ENCODE assay signal across 6 cellular contexts in genomic region chr16:680967-681745, GRCh38. TPM values are rescaled to one million over a fixed set of nuclear protein-coding genes. Genes with fewer than 3 reads are reported as not detected.
DNase-seq lines count a peak whose midpoint lies in the region; ATAC-seq and TF ChIP-seq lines count a peak whose summit lies in the region.

No MANE protein-coding gene starts in this region.

- H3K9me3 Mint-ChIP-seq in neural crest cell = no peaks in the 10 kb centered on the region

- H3K27me3 ChIP-seq in HUES64 (ENCODE audit: insufficient read depth, low read length) = no peaks in the 10 kb centered on the region
- H3K27me3 ChIP-seq in breast epithelium = no peaks in the 10 kb centered on the region

- H3K9ac ChIP-seq in HUES64 (ENCODE audit: low read depth, low read length) = peak overlapping the region; percentile 89

- H3K36me3 Mint-ChIP-seq in neural crest cell (ENCODE audit: low read depth) = peaks cover 4% of the 10 kb centered on the region

- H3K27ac ChIP-seq in HUES64 (ENCODE audit: low read depth, low read length) (no peak overlapping the region; the same call in 1 of the 2 replicates), breast epithelium (peak overlapping the region; percentile 80 to 96)

- no peak for TF ChIP-seq POLR2A in breast epithelium (IDR thresholded peaks at IDR 0.05)

- H3K27me3 Mint-ChIP-seq in neural crest cell (ENCODE audit: low read depth) = peaks cover 14% of the 10 kb centered on the region

- ATAC-seq in HG03378 (IDR thresholded peaks at IDR 0.05; ENCODE audit: unreplicated experiment) = no peak
- ATAC-seq in HG02678 (IDR thresholded peaks at IDR 0.05; ENCODE audit: unreplicated experiment) = no peak

- H3K4me1 Mint-ChIP-seq in neural crest cell = peaks cover 18% of the 10 kb centered on the region

- H3K4me3 ChIP-seq in AG09309 (ENCODE audit: control insufficient read depth, low read depth, low read length) = peak overlapping the region; percentile 77
- H3K4me3 ChIP-seq in HUES64 (ENCODE audit: low read length) = peak overlapping the region; percentile 91
- H3K4me3 ChIP-seq in breast epithelium = peak overlapping the region; percentile 72 to 90 (median 86)

- 60% methylated on average over 44 of the region's 44 CpGs for WGBS in HUES64

- H3K4me3 Mint-ChIP-seq in neural crest cell = peak overlapping the region; percentile 90

- no peak for DNase-seq in AG09309 (ENCODE audit: low read depth)
- DNase-seq in breast epithelium (ENCODE audit: low spot score in 2 of 2) = no peak
- DNase-seq in neural crest cell (ENCODE audit: low read depth, low spot score) = no peak

- H3K4me1 ChIP-seq in HUES64 (ENCODE audit: insufficient read depth, low read length) (peaks cover 10% of the 10 kb centered on the region; the same call in 1 of the 2 replicates), breast epithelium (peaks cover 17 to 41% of the 10 kb centered on the region in 2 donors)

- H3K27ac Mint-ChIP-seq in neural crest cell (ENCODE audit: unreplicated experiment) = no peak overlapping the region

- no peak for TF ChIP-seq CTCF in AG09309 (IDR thresholded peaks at IDR 0.05; ENCODE audit: control insufficient read depth, insufficient read depth, low read depth, low read length, missing control alignments)
- TF ChIP-seq CTCF in breast epithelium (IDR thresholded peaks at IDR 0.05) = no peak
- TF ChIP-seq CTCF in neural crest cell (conservative IDR thresholded peaks at IDR 0.05) = no peak

- intact Hi-C loops in breast epithelium (cut with DNase I; ENCODE audit: low total_unique reads) = no loop called here

- H3K36me3 ChIP-seq in HUES64 (ENCODE audit: insufficient read depth, low read length) = peaks cover 27% of the 10 kb centered on the region
- no peaks in the 10 kb centered on the region for H3K36me3 ChIP-seq in breast epithelium

- no peaks in the 10 kb centered on the region for H3K9me3 ChIP-seq in HUES64 (ENCODE audit: insufficient read depth, low read depth, low read length)
- no peaks in the 10 kb centered on the region for H3K9me3 ChIP-seq in breast epithelium

RNA-seq across cellular contexts. Expression of gene STUB1, which starts 0.9 kb away (rescaled TPM):
- polyA plus RNA-seq in HUES64 (2013, experiment 1 of 2) = 54.4 TPM
- polyA plus RNA-seq in HUES64 (2013, experiment 2 of 2) = 55.0 TPM
- total RNA-seq in breast epithelium (100 to 1,000 TPM; 127 to 184 (median 175) TPM), neural crest cell (81.5 and 99.3 TPM in 2 replicates)

RNA-seq across cellular contexts. Expression of gene JMJD8, which starts 3.0 kb away (rescaled TPM):
- polyA plus RNA-seq in HUES64 (2013, experiment 1 of 2) = 43.4 TPM
- 38.7 TPM for polyA plus RNA-seq in HUES64 (2013, experiment 2 of 2)
- total RNA-seq in breast epithelium = 10 to 100 TPM; 67.2 to 83.4 (median 67.5) TPM
- total RNA-seq in neural crest cell = 60.8 and 64.5 TPM in 2 replicates

RNA-seq across cellular contexts. Expression of gene RHBDL1, which starts 5.7 kb away (rescaled TPM):
- 0.60 TPM for polyA plus RNA-seq in HUES64 (2013, experiment 1 of 2)
- 1.1 TPM for polyA plus RNA-seq in HUES64 (2013, experiment 2 of 2)
- total RNA-seq in breast epithelium (1 to 10 TPM in 2 of 3 donors, under 1 TPM in 1; 0.48 to 2.3 (median 1.0) TPM), neural crest cell (3.0 and 3.1 TPM in 2 replicates)

RNA-seq across cellular contexts. Expression of gene WDR24, which starts 9.0 kb away (rescaled TPM):
- polyA plus RNA-seq in HUES64 (2013, experiment 1 of 2) = 10.8 TPM
- 9.5 TPM for polyA plus RNA-seq in HUES64 (2013, experiment 2 of 2)
- total RNA-seq in breast epithelium = 1 to 10 TPM; 7.2 to 9.2 (median 8.8) TPM
- total RNA-seq in neural crest cell = 16.6 and 20.7 TPM in 2 replicates

RNA-seq across cellular contexts. Expression of gene RHOT2, which starts 13.2 kb away (rescaled TPM):
- 96.7 TPM for polyA plus RNA-seq in HUES64 (2013, experiment 1 of 2)
- polyA plus RNA-seq in HUES64 (2013, experiment 2 of 2) = 84.0 TPM
- 10 to 100 TPM; 39.4 to 90.8 (median 66.9) TPM for total RNA-seq in breast epithelium
- 171 and 189 TPM in 2 replicates for total RNA-seq in neural crest cell
